In genomic region chr6:80436663-80437062, GRCh38 we compare ENCODE assay signal across 9 cellular contexts.
"Had no signal": no experiment of that assay in that cellular context is flagged by ENCODE, and none has a peak within 500 bp of the region (broad histone marks: within the 10 kb centered on the region; RNA-seq: fewer than 3 reads in every experiment).

No MANE protein-coding gene starts in this region.

- FAIRE-seq: H1, H54, HepG2, K562 had no signal

- H3K4me3 ChIP-seq: GM23338, K562 had no signal

- ATAC-seq: GM23338, HepG2, K562 had no signal

- H2AFZ ChIP-seq: GM23338 had no signal

- DNase-seq: H9, HCEC 1CT, KG1 had no signal

- H3K4me2 ChIP-seq: GM23338 had no signal

- H3K27ac ChIP-seq: HL-60 had no signal
